ENCODE assay signal across 16 cellular contexts in genomic region chr16:72864130-72864833, GRCh38.
DNase-seq lines count a peak whose midpoint lies in the region; ATAC-seq and TF ChIP-seq lines count a peak whose summit lies in the region.
"Had no signal": no experiment of that assay in that cellular context is flagged by ENCODE, and none has a peak within 500 bp of the region (broad histone marks: within the 10 kb centered on the region; RNA-seq: fewer than 3 reads in every experiment).

No MANE protein-coding gene starts in this region.

- TF ChIP-seq EP300 in SK-N-SH (IDR thresholded peaks at IDR 0.05; ENCODE audit: borderline replicate concordance in 1 of 2, low read depth in 1 of 2, low read length in 1 of 2) = no peak

- WGBS in SK-N-SH (ENCODE audit: low lambda C conversion rate) = 93% methylated on average over 6 of the region's 6 CpGs

- TF ChIP-seq CTCF in SK-N-SH (IDR thresholded peaks at IDR 0.05) (no peak), HEK293 (tag by site-specific recombination; IDR thresholded peaks at IDR 0.05) (no peak), chondrocyte (IDR thresholded peaks at IDR 0.05) (no peak)

- H3K27me3 Mint-ChIP-seq in chondrocyte (ENCODE audit: low read depth) = no peaks in the 10 kb centered on the region

- no peak for TF ChIP-seq RAD21 in SK-N-SH (IDR thresholded peaks at IDR 0.05; ENCODE audit: low read length)

- H3K4me3 ChIP-seq in SK-N-SH (ENCODE audit: low read depth in 2 of 2, low read length in 1 of 2) (no peak overlapping the region), HEK293 (ENCODE audit: low read depth, low read length) (no peak overlapping the region)
- H3K4me3 ChIP-seq: A549, GM23248 had no signal

- H3K9me3 ChIP-seq in SK-N-SH = no peaks in the 10 kb centered on the region
- no peaks in the 10 kb centered on the region for H3K9me3 ChIP-seq in HEK293 (ENCODE audit: control insufficient read depth, insufficient read depth, low read depth, low read length)
- H3K9me3 ChIP-seq: A549, Caco-2 had no signal

- CTCF ChIA-PET in SK-N-SH (lab: Yijun Ruan, JAX) (interaction anchor here (1.0 kb wide), 2 partner anchors 18 to 32 kb away, joined by 3 read pairs; no protein-coding TSS in a partner anchor), HEK293 (lab: Yijun Ruan, JAX) (interaction anchor here (0.7 to 0.9 kb wide), 2 partner anchors 17 to 32 kb away, joined by 4 read pairs; no protein-coding TSS in a partner anchor)

- H3K4me2 ChIP-seq in SK-N-SH = no peak overlapping the region
- H3K4me2 ChIP-seq: A549 had no signal

- no peak overlapping the region for H3K9ac ChIP-seq in SK-N-SH
- H3K9ac ChIP-seq: GM23248 had no signal

- H3K4me3 Mint-ChIP-seq in chondrocyte (ENCODE audit: unreplicated experiment) = no peak overlapping the region
- H3K4me3 Mint-ChIP-seq: CD4-positive, alpha-beta T cell had no signal

- H3K4me1 Mint-ChIP-seq in chondrocyte (ENCODE audit: low read depth) = peaks cover 34% of the 10 kb centered on the region

- H3K79me2 ChIP-seq in SK-N-SH (ENCODE audit: insufficient read depth) = peaks cover 25% of the 10 kb centered on the region

- H3K9me2 ChIP-seq in SK-N-SH = no peaks in the 10 kb centered on the region

- no peak overlapping the region for H2AFZ ChIP-seq in SK-N-SH (ENCODE audit: low read depth)
- H2AFZ ChIP-seq: GM23248 had no signal

- H3K4me1 ChIP-seq in SK-N-SH (ENCODE audit: control insufficient read depth in 1 of 2, insufficient read depth in 2 of 2, low read depth in 1 of 2, low read length in 1 of 2) (peaks cover 0 to 8% of the 10 kb centered on the region in 2 experiments; a peak in 2 of 4 replicates), HEK293 (ENCODE audit: control insufficient read depth, insufficient read depth, low read length) (no peaks in the 10 kb centered on the region)
- H3K4me1 ChIP-seq: A549, Caco-2 had no signal

- peaks cover 11% of the 10 kb centered on the region; the same call in 1 of the 2 replicates for H4K20me1 ChIP-seq in SK-N-SH (ENCODE audit: insufficient read depth)

- H3K36me3 ChIP-seq in SK-N-SH (replicated peaks in 1 of 2; ENCODE audit: control insufficient read depth in 1 of 2, insufficient read depth in 2 of 2, low read length in 1 of 2) (peaks cover 4% of the 10 kb centered on the region in 2 experiments), HEK293 (ENCODE audit: control insufficient read depth in 2 of 2, insufficient read depth in 1 of 2, low read length in 2 of 2) (peaks cover 0 to 3% of the 10 kb centered on the region in 2 experiments; a peak in 1 of 3 replicates)

- H3K27ac ChIP-seq in SK-N-SH (ENCODE audit: low read depth in 2 of 2, low read length in 1 of 2) = no peak overlapping the region
- no peak overlapping the region for H3K27ac ChIP-seq in HEK293 (ENCODE audit: extremely low read depth, low read depth, low read length)
- H3K27ac ChIP-seq: 22Rv1, A549, C4-2B, GM23248 had no signal

- H3K36me3 Mint-ChIP-seq in chondrocyte (ENCODE audit: low read depth) = peaks cover 25% of the 10 kb centered on the region

- POLR2A ChIA-PET in SK-N-SH (lab: Yijun Ruan, JAX) = no interaction called here
- POLR2A ChIA-PET in HEK293 (lab: Yijun Ruan, JAX) = no interaction called here

- H3K27ac Mint-ChIP-seq in chondrocyte (ENCODE audit: unreplicated experiment) = peak overlapping the region; percentile 34
- H3K27ac Mint-ChIP-seq: CD4-positive, alpha-beta T cell had no signal

- peaks cover 1% of the 10 kb centered on the region for H3F3A ChIP-seq in SK-N-SH (replicated peaks; ENCODE audit: insufficient read depth)

- no peaks in the 10 kb centered on the region for H3K9me3 Mint-ChIP-seq in chondrocyte (ENCODE audit: low read depth)
- H3K9me3 Mint-ChIP-seq: CD4-positive, alpha-beta T cell had no signal

- ATAC-seq in SK-N-SH treated with all-trans-retinoic acid at 6 μM for 48 hours (no peak), HG03108 (IDR thresholded peaks at IDR 0.05; ENCODE audit: unreplicated experiment) (no peak)
- ATAC-seq: A549 had no signal

- H3K27me3 ChIP-seq in SK-N-SH (ENCODE audit: insufficient read depth) = no peaks in the 10 kb centered on the region

- DNase-seq in SK-N-SH (no peak), chondrocyte (ENCODE audit: low spot score) (no peak), NCI-H2029 treated with DMSO at 0.1 percent for 48 hours (lab: John Stamatoyannopoulos, UW) (no peak), anterior cingulate cortex (lab: John Stamatoyannopoulos, UW) (no peak)
- DNase-seq: AML-193; CD4-positive, alpha-beta T cell; GM23248; HCEC 1CT; KBM-7 had no signal

TF ChIP-seq in SK-N-SH, 30 proteins besides CTCF, POLR2A, EP300 and RAD21 (continues in another document):
- TF ChIP-seq PBX3 (IDR thresholded peaks at IDR 0.05) = no peak

TF ChIP-seq in SK-N-SH treated with all-trans-retinoic acid at 6 μM for 48 hours, 23 proteins besides CTCF, POLR2A, EP300 and RAD21:
- TF ChIP-seq OSR1 (CRISPR knock-in tag; IDR thresholded peaks at IDR 0.05) = no peak
- TF ChIP-seq TCF4 (CRISPR knock-in tag; IDR thresholded peaks at IDR 0.05; ENCODE audit: borderline replicate concordance) = no peak
- TF ChIP-seq ZFP30 (CRISPR knock-in tag; IDR thresholded peaks at IDR 0.05) = no peak
- TF ChIP-seq ESRRG (CRISPR knock-in tag; IDR thresholded peaks at IDR 0.05) = no peak
- TF ChIP-seq CREB5 (CRISPR knock-in tag; IDR thresholded peaks at IDR 0.05; ENCODE audit: low read depth) = no peak
- TF ChIP-seq TOX (CRISPR knock-in tag; IDR thresholded peaks at IDR 0.05; ENCODE audit: borderline replicate concordance) = no peak
- TF ChIP-seq GLIS3 (CRISPR knock-in tag; IDR thresholded peaks at IDR 0.05) = no peak
- no peak for TF ChIP-seq ZNF565 (CRISPR knock-in tag; conservative IDR thresholded peaks at IDR 0.05; ENCODE audit: low read depth)
- TF ChIP-seq ZNF70 (CRISPR knock-in tag; IDR thresholded peaks at IDR 0.05) = no peak
- no peak for TF ChIP-seq PPARA (CRISPR knock-in tag; IDR thresholded peaks at IDR 0.05; ENCODE audit: borderline replicate concordance)
- TF ChIP-seq ZFP3 (CRISPR knock-in tag; IDR thresholded peaks at IDR 0.05) = no peak

TF ChIP-seq in HEK293, 187 proteins besides CTCF, POLR2A, EP300 and RAD21:
- TF ChIP-seq ZNF350 (tag by site-specific recombination; IDR thresholded peaks at IDR 0.05) (no peak), ZBTB11 (tag by site-specific recombination; conservative IDR thresholded peaks at IDR 0.05; ENCODE audit: low read depth) (no peak), ZNF23 (tag by site-specific recombination; IDR thresholded peaks at IDR 0.05; ENCODE audit: borderline replicate concordance) (no peak), ZNF777 (tag by site-specific recombination; IDR thresholded peaks at IDR 0.05; ENCODE audit: borderline replicate concordance) (no peak)
- TF ChIP-seq, protein P1, sequence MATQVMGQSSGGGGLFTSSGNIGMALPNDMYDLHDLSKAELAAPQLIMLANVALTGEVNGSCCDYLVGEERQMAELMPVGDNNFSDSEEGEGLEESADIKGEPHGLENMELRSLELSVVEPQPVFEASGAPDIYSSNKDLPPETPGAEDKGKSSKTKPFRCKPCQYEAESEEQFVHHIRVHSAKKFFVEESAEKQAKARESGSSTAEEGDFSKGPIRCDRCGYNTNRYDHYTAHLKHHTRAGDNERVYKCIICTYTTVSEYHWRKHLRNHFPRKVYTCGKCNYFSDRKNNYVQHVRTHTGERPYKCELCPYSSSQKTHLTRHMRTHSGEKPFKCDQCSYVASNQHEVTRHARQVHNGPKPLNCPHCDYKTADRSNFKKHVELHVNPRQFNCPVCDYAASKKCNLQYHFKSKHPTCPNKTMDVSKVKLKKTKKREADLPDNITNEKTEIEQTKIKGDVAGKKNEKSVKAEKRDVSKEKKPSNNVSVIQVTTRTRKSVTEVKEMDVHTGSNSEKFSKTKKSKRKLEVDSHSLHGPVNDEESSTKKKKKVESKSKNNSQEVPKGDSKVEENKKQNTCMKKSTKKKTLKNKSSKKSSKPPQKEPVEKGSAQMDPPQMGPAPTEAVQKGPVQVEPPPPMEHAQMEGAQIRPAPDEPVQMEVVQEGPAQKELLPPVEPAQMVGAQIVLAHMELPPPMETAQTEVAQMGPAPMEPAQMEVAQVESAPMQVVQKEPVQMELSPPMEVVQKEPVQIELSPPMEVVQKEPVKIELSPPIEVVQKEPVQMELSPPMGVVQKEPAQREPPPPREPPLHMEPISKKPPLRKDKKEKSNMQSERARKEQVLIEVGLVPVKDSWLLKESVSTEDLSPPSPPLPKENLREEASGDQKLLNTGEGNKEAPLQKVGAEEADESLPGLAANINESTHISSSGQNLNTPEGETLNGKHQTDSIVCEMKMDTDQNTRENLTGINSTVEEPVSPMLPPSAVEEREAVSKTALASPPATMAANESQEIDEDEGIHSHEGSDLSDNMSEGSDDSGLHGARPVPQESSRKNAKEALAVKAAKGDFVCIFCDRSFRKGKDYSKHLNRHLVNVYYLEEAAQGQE (tag by site-specific recombination; IDR thresholded peaks at IDR 0.05) = peak; percentile 66; the same call in 1 of the 2 replicates
